In genomic region chr4:114927881-114928280, GRCh38 we compare ENCODE assay signal across 11 cellular contexts.
"Had no signal": no experiment of that assay in that cellular context is flagged by ENCODE, and none has a peak within 500 bp of the region (broad histone marks: within the 10 kb centered on the region; RNA-seq: fewer than 3 reads in every experiment).

No MANE protein-coding gene starts in this region.

- H3K9me3 ChIP-seq: HAP-1 had no signal

- DNase-seq: GM23248, GOT3, H7, H9, HCEC 1CT, HFFc6 had no signal

- H3K9ac ChIP-seq: GM23248 had no signal

- H3K4me1 ChIP-seq: HAP-1 had no signal

- H3K4me3 Mint-ChIP-seq: GM23338, H9, HFFc6 had no signal

- H3K36me3 ChIP-seq: HAP-1 had no signal

- H3K9me3 Mint-ChIP-seq: GM23338 had no signal

- H3K4me2 ChIP-seq: GM23338 had no signal

- H3K27ac ChIP-seq: GM23248 had no signal

- FAIRE-seq: H1, H54 had no signal

- H3K27ac Mint-ChIP-seq: H9, HFFc6 had no signal

- H3K4me3 ChIP-seq: GM23248, GM23338, HAP-1 had no signal

- ATAC-seq: GM23338, HCT116 had no signal

- H2AFZ ChIP-seq: GM23248, GM23338 had no signal
